In genomic region chr1:207646891-207647290, GRCh38 we compare ENCODE assay signal across 29 cellular contexts. TPM values are rescaled to one million over a fixed set of nuclear protein-coding genes. Genes with fewer than 3 reads are reported as not detected.
"Had no signal": no experiment of that assay in that cellular context is flagged by ENCODE, and none has a peak within 500 bp of the region (broad histone marks: within the 10 kb centered on the region; RNA-seq: fewer than 3 reads in every experiment).

No MANE protein-coding gene starts in this region.

- H3K36me3 ChIP-seq: heart left ventricle, right lobe of liver, suprapubic skin, thyroid gland had no signal

- H3K4me3 ChIP-seq: heart left ventricle, mucosa of descending colon, psoas muscle, right lobe of liver, suprapubic skin, thyroid gland had no signal

- H3K4me3 Mint-ChIP-seq: endodermal cell; stimulated activated effector memory CD8-positive, alpha-beta T cell treated with anti-CD3 and anti-CD28 coated beads, Interleukin-12 subunit alpha, Interleukin-12 subunit beta, amount 100 ng/mL, for 72 hours; type B pancreatic cell had no signal

- H3K9me3 Mint-ChIP-seq: endodermal cell; naive thymus-derived CD8-positive, alpha-beta T cell; stimulated activated effector memory CD8-positive, alpha-beta T cell treated with anti-CD3 and anti-CD28 coated beads, Interleukin-12 subunit alpha, Interleukin-12 subunit beta, amount 100 ng/mL, for 72 hours; type B pancreatic cell had no signal

- H3K27ac Mint-ChIP-seq: endodermal cell; naive thymus-derived CD8-positive, alpha-beta T cell; stimulated activated effector memory CD8-positive, alpha-beta T cell treated with anti-CD3 and anti-CD28 coated beads, Interleukin-12 subunit alpha, Interleukin-12 subunit beta, amount 100 ng/mL, for 72 hours; type B pancreatic cell had no signal

- DNase-seq: effector CD4-positive, alpha-beta T cell; endodermal cell; heart left ventricle; hippocampal formation; islet precursor cell; mammary epithelial cell; mucosa of descending colon; naive thymus-derived CD8-positive, alpha-beta T cell; psoas muscle; retina; right lobe of liver; stimulated activated CD4-positive, alpha-beta T cell treated with anti-CD3 and anti-CD28 coated beads, Interleukin-4, amount 100 ng/mL, for 1 hour; stimulated activated CD8-positive, alpha-beta memory T cell treated with anti-CD3 and anti-CD28 coated beads, Interleukin-4, amount 100 ng/mL, for 48 hours; stimulated activated naive CD8-positive, alpha-beta T cell treated with anti-CD3 and anti-CD28 coated beads, Interleukin-15, Interleukin-2, amounts not matched to agents 100 U/mL and 50 U/mL, for 24 hours; thyroid gland had no signal

- FAIRE-seq: frontal cortex, urothelium cell line had no signal

- H3K27ac ChIP-seq: heart left ventricle, neutrophil, psoas muscle, right lobe of liver, suprapubic skin, thyroid gland had no signal

- H3K4me1 ChIP-seq: psoas muscle had no signal

- H3K27me3 ChIP-seq: right lobe of liver, thyroid gland had no signal

- H3K36me3 Mint-ChIP-seq: naive thymus-derived CD8-positive, alpha-beta T cell; stimulated activated effector memory CD8-positive, alpha-beta T cell treated with anti-CD3 and anti-CD28 coated beads, Interleukin-12 subunit alpha, Interleukin-12 subunit beta, amount 100 ng/mL, for 72 hours; type B pancreatic cell had no signal

- H3K9me3 ChIP-seq: heart left ventricle, mucosa of descending colon, neutrophil, psoas muscle, right lobe of liver, suprapubic skin, thyroid gland had no signal

- ATAC-seq: esophagus mucosa; heart left ventricle; left lobe of liver; mucosa of descending colon; naive thymus-derived CD8-positive, alpha-beta T cell; psoas muscle; right lobe of liver; stimulated activated effector memory CD8-positive, alpha-beta T cell treated with anti-CD3 and anti-CD28 coated beads, Interleukin-12 subunit alpha, Interleukin-12 subunit beta, amount 100 ng/mL, for 72 hours; stimulated activated naive CD8-positive, alpha-beta T cell treated with anti-CD3 and anti-CD28 coated beads, Interleukin-15, Interleukin-2, amounts not matched to agents 100 U/mL and 50 U/mL, for 24 hours had no signal

RNA-seq across cellular contexts. Expression of gene CR1L, which starts 2.0 kb away (rescaled TPM):
- total RNA-seq: dermis microvascular lymphatic vessel endothelial cell; esophagus mucosa; fibroblast of lung; frontal cortex; glomerular endothelial cell; lower leg skin; mammary epithelial cell; mucosa of descending colon; naive thymus-derived CD8-positive, alpha-beta T cell; osteoblast; psoas muscle; suprapubic skin had no signal
- polyA plus RNA-seq: fibroblast of lung; heart left ventricle; mammary epithelial cell; naive thymus-derived CD8-positive, alpha-beta T cell; neural cell had no signal
